1 cellular context compared by ENCODE assay signal in the genomic region with DNA sequence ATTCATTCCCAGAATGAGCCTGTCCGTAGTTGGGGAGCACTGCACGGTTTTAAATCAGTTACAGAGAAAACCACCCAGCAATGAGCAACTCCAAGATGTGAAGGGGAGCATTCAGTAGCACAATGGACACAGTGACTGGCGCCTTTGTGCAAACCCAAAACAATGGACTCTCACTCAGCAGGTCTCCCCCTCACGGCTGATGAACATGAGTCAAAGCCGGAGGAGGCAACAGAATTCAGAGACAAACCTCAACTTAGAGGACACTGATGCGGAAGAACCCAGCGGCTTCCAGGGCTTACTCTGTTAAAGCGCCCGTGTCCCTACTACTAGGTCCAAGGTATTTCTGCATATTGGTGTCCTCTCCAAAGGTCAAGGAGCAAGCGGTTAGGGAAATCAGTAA.
TF ChIP-seq lines count a peak whose summit lies in the region.

No MANE protein-coding gene starts in this region.

TF ChIP-seq in GM23338, 12 proteins besides CTCF, POLR2A, EP300 and RAD21 (continued from another document):
- TF ChIP-seq ZNF462 (CRISPR knock-in tag; IDR thresholded peaks at IDR 0.05): no peak
- TF ChIP-seq ZNF331 (CRISPR knock-in tag; IDR thresholded peaks at IDR 0.05; ENCODE audit: low read depth): no peak
- no peak for TF ChIP-seq ZNF114 (CRISPR knock-in tag; IDR thresholded peaks at IDR 0.05)
- no peak for TF ChIP-seq ETS1 (IDR thresholded peaks at IDR 0.05)
- TF ChIP-seq NANOG (IDR thresholded peaks at IDR 0.05; ENCODE audit: borderline replicate concordance): no peak
- TF ChIP-seq POLR2AphosphoS5 (IDR thresholded peaks at IDR 0.05; ENCODE audit: low read depth): no peak
- TF ChIP-seq EZH2 (IDR thresholded peaks at IDR 0.05; ENCODE audit: low read depth, unreplicated experiment): no peak
- no peak for TF ChIP-seq EZH2phosphoT487 (IDR thresholded peaks at IDR 0.05; ENCODE audit: unreplicated experiment)
- TF ChIP-seq STAT1 (IDR thresholded peaks at IDR 0.05; ENCODE audit: unreplicated experiment): no peak
